2 cellular contexts compared by ENCODE assay signal in genomic region chr3:55857635-55858034, GRCh38.
A peak's percentile ranks its signal among the peaks of the same experiment; 100 is the strongest.
TF ChIP-seq lines count a peak whose summit lies in the region.

No MANE protein-coding gene starts in this region.

TF ChIP-seq in HepG2, 621 proteins besides CTCF, POLR2A, EP300 and RAD21 (continued from another document):
- peak; percentile 96 for TF ChIP-seq MAFF (IDR thresholded peaks at IDR 0.05; ENCODE audit: low read depth, low read length)
- no peak for TF ChIP-seq ZNF574 (CRISPR knock-in tag; IDR thresholded peaks at IDR 0.05)

TF ChIP-seq in K562, 482 proteins besides CTCF, POLR2A, EP300 and RAD21 (continued from another document):
- TF ChIP-seq ZNF444 (CRISPR knock-in tag; IDR thresholded peaks at IDR 0.05), result no peak
- TF ChIP-seq RFX5 (IDR thresholded peaks at IDR 0.05; ENCODE audit: low read depth, low read length), result no peak
- TF ChIP-seq, protein P1, sequence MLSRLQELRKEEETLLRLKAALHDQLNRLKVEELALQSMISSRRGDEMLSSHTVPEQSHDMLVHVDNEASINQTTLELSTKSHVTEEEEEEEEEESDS (CRISPR knock-in tag; IDR thresholded peaks at IDR 0.05), result no peak
- no peak for TF ChIP-seq NFE2L1 (tag; IDR thresholded peaks at IDR 0.05; ENCODE audit: borderline replicate concordance, low read depth)
- no peak for TF ChIP-seq HMG20B (CRISPR knock-in tag; IDR thresholded peaks at IDR 0.05)
- TF ChIP-seq SRF (CRISPR knock-in tag; IDR thresholded peaks at IDR 0.05), result no peak
- no peak for TF ChIP-seq CBFB (CRISPR knock-in tag; IDR thresholded peaks at IDR 0.05)
- no peak for TF ChIP-seq SAP30 (IDR thresholded peaks at IDR 0.05; ENCODE audit: borderline replicate concordance, insufficient read depth, low read depth, low read length, poor library complexity, severe bottlenecking)
- TF ChIP-seq MAFG (tag; conservative IDR thresholded peaks at IDR 0.05), result peak; percentile 25; the same call in 1 of the 2 replicates
- no peak for TF ChIP-seq XRCC3 (IDR thresholded peaks at IDR 0.05)
- TF ChIP-seq HDGF (IDR thresholded peaks at IDR 0.05), result no peak
- TF ChIP-seq, protein P2, sequence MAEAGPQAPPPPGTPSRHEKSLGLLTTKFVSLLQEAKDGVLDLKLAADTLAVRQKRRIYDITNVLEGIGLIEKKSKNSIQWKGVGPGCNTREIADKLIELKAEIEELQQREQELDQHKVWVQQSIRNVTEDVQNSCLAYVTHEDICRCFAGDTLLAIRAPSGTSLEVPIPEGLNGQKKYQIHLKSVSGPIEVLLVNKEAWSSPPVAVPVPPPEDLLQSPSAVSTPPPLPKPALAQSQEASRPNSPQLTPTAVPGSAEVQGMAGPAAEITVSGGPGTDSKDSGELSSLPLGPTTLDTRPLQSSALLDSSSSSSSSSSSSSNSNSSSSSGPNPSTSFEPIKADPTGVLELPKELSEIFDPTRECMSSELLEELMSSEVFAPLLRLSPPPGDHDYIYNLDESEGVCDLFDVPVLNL (CRISPR knock-in tag; IDR thresholded peaks at IDR 0.05; ENCODE audit: low read depth), result no peak
- no peak for TF ChIP-seq ZNF780A (CRISPR knock-in tag; IDR thresholded peaks at IDR 0.05)
- TF ChIP-seq, protein P3, sequence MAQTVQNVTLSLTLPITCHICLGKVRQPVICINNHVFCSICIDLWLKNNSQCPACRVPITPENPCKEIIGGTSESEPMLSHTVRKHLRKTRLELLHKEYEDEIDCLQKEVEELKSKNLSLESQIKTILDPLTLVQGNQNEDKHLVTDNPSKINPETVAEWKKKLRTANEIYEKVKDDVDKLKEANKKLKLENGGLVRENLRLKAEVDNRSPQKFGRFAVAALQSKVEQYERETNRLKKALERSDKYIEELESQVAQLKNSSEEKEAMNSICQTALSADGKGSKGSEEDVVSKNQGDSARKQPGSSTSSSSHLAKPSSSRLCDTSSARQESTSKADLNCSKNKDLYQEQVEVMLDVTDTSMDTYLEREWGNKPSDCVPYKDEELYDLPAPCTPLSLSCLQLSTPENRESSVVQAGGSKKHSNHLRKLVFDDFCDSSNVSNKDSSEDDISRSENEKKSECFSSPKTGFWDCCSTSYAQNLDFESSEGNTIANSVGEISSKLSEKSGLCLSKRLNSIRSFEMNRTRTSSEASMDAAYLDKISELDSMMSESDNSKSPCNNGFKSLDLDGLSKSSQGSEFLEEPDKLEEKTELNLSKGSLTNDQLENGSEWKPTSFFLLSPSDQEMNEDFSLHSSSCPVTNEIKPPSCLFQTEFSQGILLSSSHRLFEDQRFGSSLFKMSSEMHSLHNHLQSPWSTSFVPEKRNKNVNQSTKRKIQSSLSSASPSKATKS (CRISPR knock-in tag; IDR thresholded peaks at IDR 0.05), result no peak
- TF ChIP-seq, protein P4, sequence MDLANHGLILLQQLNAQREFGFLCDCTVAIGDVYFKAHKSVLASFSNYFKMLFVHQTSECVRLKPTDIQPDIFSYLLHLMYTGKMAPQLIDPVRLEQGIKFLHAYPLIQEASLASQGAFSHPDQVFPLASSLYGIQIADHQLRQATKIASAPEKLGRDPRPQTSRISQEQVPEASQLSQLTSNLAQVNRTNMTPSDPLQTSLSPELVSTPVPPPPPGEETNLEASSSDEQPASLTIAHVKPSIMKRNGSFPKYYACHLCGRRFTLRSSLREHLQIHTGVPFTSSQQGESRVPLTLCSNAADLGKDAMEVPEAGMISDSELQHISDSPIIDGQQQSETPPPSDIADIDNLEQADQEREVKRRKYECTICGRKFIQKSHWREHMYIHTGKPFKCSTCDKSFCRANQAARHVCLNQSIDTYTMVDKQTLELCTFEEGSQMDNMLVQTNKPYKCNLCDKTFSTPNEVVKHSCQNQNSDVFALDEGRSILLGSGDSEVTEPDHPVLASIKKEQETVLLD (IDR thresholded peaks at IDR 0.05), result no peak
- TF ChIP-seq RBFOX2 (IDR thresholded peaks at IDR 0.05; ENCODE audit: low read depth, low read length), result no peak
- no peak for TF ChIP-seq ZNF24 (IDR thresholded peaks at IDR 0.05)
- no peak for TF ChIP-seq MYC (IDR thresholded peaks at IDR 0.05; ENCODE audit: low read depth, low read length)
- TF ChIP-seq MYC (CRISPR knock-in tag; IDR thresholded peaks at IDR 0.05; ENCODE audit: borderline replicate concordance, low read depth), result no peak
- TF ChIP-seq FOXK2 (conservative IDR thresholded peaks at IDR 0.05 in 1 of 2, IDR thresholded peaks at IDR 0.05 in 1 of 2; ENCODE audit: low read depth in 2 of 2), result no peak
- TF ChIP-seq HDAC8 (tag; IDR thresholded peaks at IDR 0.05), result no peak
- no peak for TF ChIP-seq TCFL5 (CRISPR knock-in tag; conservative IDR thresholded peaks at IDR 0.05)
- TF ChIP-seq, protein P5, sequence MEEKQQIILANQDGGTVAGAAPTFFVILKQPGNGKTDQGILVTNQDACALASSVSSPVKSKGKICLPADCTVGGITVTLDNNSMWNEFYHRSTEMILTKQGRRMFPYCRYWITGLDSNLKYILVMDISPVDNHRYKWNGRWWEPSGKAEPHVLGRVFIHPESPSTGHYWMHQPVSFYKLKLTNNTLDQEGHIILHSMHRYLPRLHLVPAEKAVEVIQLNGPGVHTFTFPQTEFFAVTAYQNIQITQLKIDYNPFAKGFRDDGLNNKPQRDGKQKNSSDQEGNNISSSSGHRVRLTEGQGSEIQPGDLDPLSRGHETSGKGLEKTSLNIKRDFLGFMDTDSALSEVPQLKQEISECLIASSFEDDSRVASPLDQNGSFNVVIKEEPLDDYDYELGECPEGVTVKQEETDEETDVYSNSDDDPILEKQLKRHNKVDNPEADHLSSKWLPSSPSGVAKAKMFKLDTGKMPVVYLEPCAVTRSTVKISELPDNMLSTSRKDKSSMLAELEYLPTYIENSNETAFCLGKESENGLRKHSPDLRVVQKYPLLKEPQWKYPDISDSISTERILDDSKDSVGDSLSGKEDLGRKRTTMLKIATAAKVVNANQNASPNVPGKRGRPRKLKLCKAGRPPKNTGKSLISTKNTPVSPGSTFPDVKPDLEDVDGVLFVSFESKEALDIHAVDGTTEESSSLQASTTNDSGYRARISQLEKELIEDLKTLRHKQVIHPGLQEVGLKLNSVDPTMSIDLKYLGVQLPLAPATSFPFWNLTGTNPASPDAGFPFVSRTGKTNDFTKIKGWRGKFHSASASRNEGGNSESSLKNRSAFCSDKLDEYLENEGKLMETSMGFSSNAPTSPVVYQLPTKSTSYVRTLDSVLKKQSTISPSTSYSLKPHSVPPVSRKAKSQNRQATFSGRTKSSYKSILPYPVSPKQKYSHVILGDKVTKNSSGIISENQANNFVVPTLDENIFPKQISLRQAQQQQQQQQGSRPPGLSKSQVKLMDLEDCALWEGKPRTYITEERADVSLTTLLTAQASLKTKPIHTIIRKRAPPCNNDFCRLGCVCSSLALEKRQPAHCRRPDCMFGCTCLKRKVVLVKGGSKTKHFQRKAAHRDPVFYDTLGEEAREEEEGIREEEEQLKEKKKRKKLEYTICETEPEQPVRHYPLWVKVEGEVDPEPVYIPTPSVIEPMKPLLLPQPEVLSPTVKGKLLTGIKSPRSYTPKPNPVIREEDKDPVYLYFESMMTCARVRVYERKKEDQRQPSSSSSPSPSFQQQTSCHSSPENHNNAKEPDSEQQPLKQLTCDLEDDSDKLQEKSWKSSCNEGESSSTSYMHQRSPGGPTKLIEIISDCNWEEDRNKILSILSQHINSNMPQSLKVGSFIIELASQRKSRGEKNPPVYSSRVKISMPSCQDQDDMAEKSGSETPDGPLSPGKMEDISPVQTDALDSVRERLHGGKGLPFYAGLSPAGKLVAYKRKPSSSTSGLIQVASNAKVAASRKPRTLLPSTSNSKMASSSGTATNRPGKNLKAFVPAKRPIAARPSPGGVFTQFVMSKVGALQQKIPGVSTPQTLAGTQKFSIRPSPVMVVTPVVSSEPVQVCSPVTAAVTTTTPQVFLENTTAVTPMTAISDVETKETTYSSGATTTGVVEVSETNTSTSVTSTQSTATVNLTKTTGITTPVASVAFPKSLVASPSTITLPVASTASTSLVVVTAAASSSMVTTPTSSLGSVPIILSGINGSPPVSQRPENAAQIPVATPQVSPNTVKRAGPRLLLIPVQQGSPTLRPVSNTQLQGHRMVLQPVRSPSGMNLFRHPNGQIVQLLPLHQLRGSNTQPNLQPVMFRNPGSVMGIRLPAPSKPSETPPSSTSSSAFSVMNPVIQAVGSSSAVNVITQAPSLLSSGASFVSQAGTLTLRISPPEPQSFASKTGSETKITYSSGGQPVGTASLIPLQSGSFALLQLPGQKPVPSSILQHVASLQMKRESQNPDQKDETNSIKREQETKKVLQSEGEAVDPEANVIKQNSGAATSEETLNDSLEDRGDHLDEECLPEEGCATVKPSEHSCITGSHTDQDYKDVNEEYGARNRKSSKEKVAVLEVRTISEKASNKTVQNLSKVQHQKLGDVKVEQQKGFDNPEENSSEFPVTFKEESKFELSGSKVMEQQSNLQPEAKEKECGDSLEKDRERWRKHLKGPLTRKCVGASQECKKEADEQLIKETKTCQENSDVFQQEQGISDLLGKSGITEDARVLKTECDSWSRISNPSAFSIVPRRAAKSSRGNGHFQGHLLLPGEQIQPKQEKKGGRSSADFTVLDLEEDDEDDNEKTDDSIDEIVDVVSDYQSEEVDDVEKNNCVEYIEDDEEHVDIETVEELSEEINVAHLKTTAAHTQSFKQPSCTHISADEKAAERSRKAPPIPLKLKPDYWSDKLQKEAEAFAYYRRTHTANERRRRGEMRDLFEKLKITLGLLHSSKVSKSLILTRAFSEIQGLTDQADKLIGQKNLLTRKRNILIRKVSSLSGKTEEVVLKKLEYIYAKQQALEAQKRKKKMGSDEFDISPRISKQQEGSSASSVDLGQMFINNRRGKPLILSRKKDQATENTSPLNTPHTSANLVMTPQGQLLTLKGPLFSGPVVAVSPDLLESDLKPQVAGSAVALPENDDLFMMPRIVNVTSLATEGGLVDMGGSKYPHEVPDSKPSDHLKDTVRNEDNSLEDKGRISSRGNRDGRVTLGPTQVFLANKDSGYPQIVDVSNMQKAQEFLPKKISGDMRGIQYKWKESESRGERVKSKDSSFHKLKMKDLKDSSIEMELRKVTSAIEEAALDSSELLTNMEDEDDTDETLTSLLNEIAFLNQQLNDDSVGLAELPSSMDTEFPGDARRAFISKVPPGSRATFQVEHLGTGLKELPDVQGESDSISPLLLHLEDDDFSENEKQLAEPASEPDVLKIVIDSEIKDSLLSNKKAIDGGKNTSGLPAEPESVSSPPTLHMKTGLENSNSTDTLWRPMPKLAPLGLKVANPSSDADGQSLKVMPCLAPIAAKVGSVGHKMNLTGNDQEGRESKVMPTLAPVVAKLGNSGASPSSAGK (IDR thresholded peaks at IDR 0.05), result no peak
- TF ChIP-seq BRF1 (IDR thresholded peaks at IDR 0.05; ENCODE audit: borderline replicate concordance, extremely low read depth, insufficient read length), result no peak
- TF ChIP-seq NONO (IDR thresholded peaks at IDR 0.05; ENCODE audit: low read depth in 2 of 2, low read length in 1 of 2), result no peak
- TF ChIP-seq MAFF (IDR thresholded peaks at IDR 0.05; ENCODE audit: low read length), result peak; percentile 62
- TF ChIP-seq EGR1 (conservative IDR thresholded peaks at IDR 0.05), result no peak
- TF ChIP-seq ZNF316 (IDR thresholded peaks at IDR 0.05), result peak; percentile 56; the same call in 1 of the 2 replicates
- no peak for TF ChIP-seq SP1 (CRISPR knock-in tag; IDR thresholded peaks at IDR 0.05)
- no peak for TF ChIP-seq TAF1 (IDR thresholded peaks at IDR 0.05; ENCODE audit: control insufficient read depth, extremely low read depth, insufficient read depth, low read length, severe bottlenecking)
- peak; percentile 82 for TF ChIP-seq MAFK (IDR thresholded peaks at IDR 0.05; ENCODE audit: low read length)
- TF ChIP-seq GTF2F1 (IDR thresholded peaks at IDR 0.05; ENCODE audit: low read depth, low read length), result no peak
- no peak for TF ChIP-seq ZNF830 (CRISPR knock-in tag; IDR thresholded peaks at IDR 0.05)
